Comparison of ENCODE assay signal across 30 cellular contexts in genomic region chr7:1490837-1491236, GRCh38.
"Had no signal": no experiment of that assay in that cellular context is flagged by ENCODE, and none has a peak within 500 bp of the region (broad histone marks: within the 10 kb centered on the region; RNA-seq: fewer than 3 reads in every experiment).

No MANE protein-coding gene starts in this region.

- H3K27me3 ChIP-seq: brain microvascular endothelial cell, esophagus squamous epithelium, gastroesophageal sphincter, heart right ventricle had no signal

- H3K4me3 Mint-ChIP-seq: activated CD4-positive, alpha-beta memory T cell treated with anti-CD3 and anti-CD28 coated beads, Interleukin-2, amount 10 ng/mL, durations not matched to agents 7 days and 5 days; activated CD4-positive, alpha-beta T cell treated with anti-CD3 and anti-CD28 coated beads, Interleukin-2, amount 10 ng/mL, durations not matched to agents 7 days and 5 days; activated naive CD8-positive, alpha-beta T cell; activated T-cell treated with anti-CD3 and anti-CD28 coated beads, Interleukin-2, amount 50 U/mL, for 24 hours; activated T-cell treated with anti-CD3 and anti-CD28 coated beads, Interleukin-2, amount 50 U/mL, for 72 hours; central memory CD8-positive, alpha-beta T cell; dendritic cell treated with granulocyte-macrophage colony-stimulating factor and Interleukin-4, amounts not matched to agents 40 ng/mL and 50 ng/mL, for 4 days; effector memory CD8-positive, alpha-beta T cell; T-helper 17 cell; T-helper 2 cell treated with Interferon-gamma antibody and Interleukin-4, amounts not matched to agents 5 μg/mL and 100 μg/mL, for 36 hours had no signal

- H3K4me1 ChIP-seq: esophagus squamous epithelium, gastroesophageal sphincter, heart right ventricle had no signal

- ATAC-seq: activated T-cell treated with anti-CD3 and anti-CD28 coated beads, Interleukin-2, amount 50 U/mL, for 72 hours; effector memory CD8-positive, alpha-beta T cell; gastroesophageal sphincter; heart right ventricle; T-helper 17 cell had no signal

- H3K4me1 Mint-ChIP-seq: activated CD4-positive, alpha-beta memory T cell treated with anti-CD3 and anti-CD28 coated beads, Interleukin-2, amount 10 ng/mL, durations not matched to agents 7 days and 5 days; activated CD4-positive, alpha-beta T cell treated with anti-CD3 and anti-CD28 coated beads, Interleukin-2, amount 10 ng/mL, durations not matched to agents 7 days and 5 days; central memory CD8-positive, alpha-beta T cell had no signal

- DNase-seq: activated CD4-positive, alpha-beta memory T cell treated with anti-CD3 and anti-CD28 coated beads, Interleukin-2, amount 10 ng/mL, durations not matched to agents 7 days and 5 days; activated CD4-positive, alpha-beta T cell treated with anti-CD3 and anti-CD28 coated beads for 1 hour; activated CD4-positive, alpha-beta T cell treated with anti-CD3 and anti-CD28 coated beads for 4 hours; activated CD4-positive, alpha-beta T cell treated with anti-CD3 and anti-CD28 coated beads, Interleukin-2, amount 10 ng/mL, durations not matched to agents 7 days and 5 days; activated CD4-positive, alpha-beta T cell treated with anti-CD3 and anti-CD28 coated beads, Interleukin-2, amount 50 U/mL, for 4 hours; activated CD8-positive, alpha-beta memory T cell treated with anti-CD3 and anti-CD28 coated beads, Interleukin-2, amount 50 U/mL, for 48 hours; activated gamma-delta T cell treated with Interleukin-2 at 50 U/mL for 16 hours; activated naive CD4-positive, alpha-beta T cell treated with anti-CD3 and anti-CD28 coated beads, Interleukin-2, amount 50 U/mL, for 16 hours; activated naive CD4-positive, alpha-beta T cell treated with Interleukin-2 at 50 U/mL for 16 hours; activated T-cell treated with anti-CD3 and anti-CD28 coated beads for 4 hours; activated T-cell treated with anti-CD3 and anti-CD28 coated beads, Interleukin-2, amount 50 U/mL, for 24 hours; activated T-cell treated with anti-CD3 and anti-CD28 coated beads, Interleukin-2, amount 50 U/mL, for 72 hours; amniotic stem cell; anterior cingulate cortex; brain microvascular endothelial cell; effector CD4-positive, alpha-beta T cell; effector memory CD8-positive, alpha-beta T cell; esophagus squamous epithelium; foreskin melanocyte; heart right ventricle; T-helper 1 cell; T-helper 17 cell; T1000 had no signal

- H3K4me3 ChIP-seq: coronary artery, esophagus squamous epithelium, gastroesophageal sphincter, heart right ventricle had no signal

- H3K27me3 Mint-ChIP-seq: activated CD4-positive, alpha-beta memory T cell treated with anti-CD3 and anti-CD28 coated beads, Interleukin-2, amount 10 ng/mL, durations not matched to agents 7 days and 5 days; activated CD4-positive, alpha-beta T cell treated with anti-CD3 and anti-CD28 coated beads, Interleukin-2, amount 10 ng/mL, durations not matched to agents 7 days and 5 days; activated naive CD8-positive, alpha-beta T cell; activated T-cell treated with anti-CD3 and anti-CD28 coated beads, Interleukin-2, amount 50 U/mL, for 24 hours; central memory CD8-positive, alpha-beta T cell; dendritic cell treated with granulocyte-macrophage colony-stimulating factor and Interleukin-4, amounts not matched to agents 40 ng/mL and 50 ng/mL, for 4 days; effector memory CD8-positive, alpha-beta T cell; T-helper 17 cell had no signal

- H3K9me3 Mint-ChIP-seq: activated CD4-positive, alpha-beta memory T cell treated with anti-CD3 and anti-CD28 coated beads, Interleukin-2, amount 10 ng/mL, durations not matched to agents 7 days and 5 days; activated CD4-positive, alpha-beta T cell treated with anti-CD3 and anti-CD28 coated beads, Interleukin-2, amount 10 ng/mL, durations not matched to agents 7 days and 5 days; activated T-cell treated with anti-CD3 and anti-CD28 coated beads, Interleukin-2, amount 50 U/mL, for 24 hours; activated T-cell treated with anti-CD3 and anti-CD28 coated beads, Interleukin-2, amount 50 U/mL, for 72 hours; central memory CD8-positive, alpha-beta T cell; dendritic cell treated with granulocyte-macrophage colony-stimulating factor and Interleukin-4, amounts not matched to agents 40 ng/mL and 50 ng/mL, for 4 days; effector memory CD8-positive, alpha-beta T cell; T-helper 2 cell treated with Interferon-gamma antibody and Interleukin-4, amounts not matched to agents 5 μg/mL and 100 μg/mL, for 36 hours had no signal

- H3K27ac ChIP-seq: brain microvascular endothelial cell, coronary artery, epithelial cell of prostate, esophagus squamous epithelium, gastroesophageal sphincter, heart right ventricle had no signal

- H3K9me3 ChIP-seq: esophagus squamous epithelium, gastroesophageal sphincter, heart right ventricle had no signal

- H3K27ac Mint-ChIP-seq: activated CD4-positive, alpha-beta memory T cell treated with anti-CD3 and anti-CD28 coated beads, Interleukin-2, amount 10 ng/mL, durations not matched to agents 7 days and 5 days; activated CD4-positive, alpha-beta T cell treated with anti-CD3 and anti-CD28 coated beads, Interleukin-2, amount 10 ng/mL, durations not matched to agents 7 days and 5 days; activated naive CD8-positive, alpha-beta T cell; activated T-cell treated with anti-CD3 and anti-CD28 coated beads, Interleukin-2, amount 50 U/mL, for 24 hours; activated T-cell treated with anti-CD3 and anti-CD28 coated beads, Interleukin-2, amount 50 U/mL, for 72 hours; dendritic cell treated with granulocyte-macrophage colony-stimulating factor and Interleukin-4, amounts not matched to agents 40 ng/mL and 50 ng/mL, for 4 days; T-helper 17 cell; T-helper 2 cell treated with Interferon-gamma antibody and Interleukin-4, amounts not matched to agents 5 μg/mL and 100 μg/mL, for 36 hours had no signal
